In genomic region chr20:12748359-12748994, GRCh38 we compare ENCODE assay signal across 29 cellular contexts.
"Had no signal": no experiment of that assay in that cellular context is flagged by ENCODE, and none has a peak within 500 bp of the region (broad histone marks: within the 10 kb centered on the region; RNA-seq: fewer than 3 reads in every experiment).

No MANE protein-coding gene starts in this region.

- H3K27ac ChIP-seq: breast epithelium, esophagus muscularis mucosa, foreskin keratinocyte, heart right ventricle, left ventricle myocardium inferior, spleen, suprapubic skin, tibial artery had no signal

- ATAC-seq: activated naive CD8-positive, alpha-beta T cell treated with anti-CD3 and anti-CD28 coated beads, Interleukin-2, amount 50 U/mL, for 24 hours; activated T-helper 17 cell treated with anti-CD3 and anti-CD28 coated beads, Interleukin-2, amount 50 U/mL, for 72 hours; foreskin keratinocyte; heart right ventricle; mucosa of descending colon; natural killer cell treated with Interleukin-12 subunit alpha and Interleukin-12 subunit beta and Interleukin-15 and Interleukin-18, amount 100 ng/mL, for 72 hours; right cardiac atrium; T-helper 17 cell had no signal

- H3K4me3 Mint-ChIP-seq: activated CD4-positive, alpha-beta memory T cell treated with anti-CD3 and anti-CD28 coated beads, Interleukin-2, amount 10 ng/mL, durations not matched to agents 7 days and 5 days; activated CD4-positive, alpha-beta T cell treated with anti-CD3 and anti-CD28 coated beads, Interleukin-2, amount 10 ng/mL, durations not matched to agents 7 days and 5 days; activated naive CD4-positive, alpha-beta T cell treated with anti-CD3 and anti-CD28 coated beads, Interleukin-2, amount 50 U/mL, for 24 hours; activated naive CD8-positive, alpha-beta T cell treated with anti-CD3 and anti-CD28 coated beads, Interleukin-2, amount 50 U/mL, for 24 hours; activated T-cell treated with anti-CD3 and anti-CD28 coated beads, Interleukin-2, amount 50 U/mL, for 24 hours; activated T-helper 17 cell treated with anti-CD3 and anti-CD28 coated beads, Interleukin-2, amount 50 U/mL, for 72 hours; dendritic cell treated with granulocyte-macrophage colony-stimulating factor and Interleukin-4, amounts not matched to agents 40 ng/mL and 50 ng/mL, for 4 days; natural killer cell treated with Interleukin-12 subunit alpha and Interleukin-12 subunit beta and Interleukin-15 and Interleukin-18, amount 100 ng/mL, for 72 hours; T-helper 17 cell had no signal

- H3K4me3 ChIP-seq: breast epithelium, esophagus muscularis mucosa, heart right ventricle, left ventricle myocardium inferior, lung, mucosa of descending colon, spleen, suprapubic skin, tibial artery had no signal

- H3K36me3 ChIP-seq: breast epithelium, esophagus muscularis mucosa, heart right ventricle, left ventricle myocardium inferior, spleen, suprapubic skin, tibial artery had no signal

- DNase-seq: activated CD4-positive, alpha-beta memory T cell treated with anti-CD3 and anti-CD28 coated beads, Interleukin-2, amount 10 ng/mL, durations not matched to agents 7 days and 5 days; activated CD4-positive, alpha-beta T cell treated with anti-CD3 and anti-CD28 coated beads for 1 hour; activated CD4-positive, alpha-beta T cell treated with anti-CD3 and anti-CD28 coated beads, Interleukin-2, amount 10 ng/mL, durations not matched to agents 7 days and 5 days; activated CD8-positive, alpha-beta memory T cell treated with anti-CD3 and anti-CD28 coated beads, Interleukin-2, amount 50 U/mL, for 48 hours; activated gamma-delta T cell treated with Interleukin-2 at 50 U/mL for 16 hours; activated naive CD8-positive, alpha-beta T cell treated with anti-CD3 and anti-CD28 coated beads, Interleukin-2, amount 50 U/mL, for 24 hours; activated T-cell treated with anti-CD3 and anti-CD28 coated beads, Interleukin-2, amount 50 U/mL, for 24 hours; amygdala; central memory CD4-positive, alpha-beta T cell; foreskin keratinocyte; heart right ventricle; islet precursor cell; left ventricle myocardium inferior; mucosa of descending colon; posterior cingulate gyrus; right cardiac atrium; spleen; stimulated activated naive CD4-positive, alpha-beta T cell; T-helper 17 cell; T1000; tibial artery had no signal

- H3K9me3 ChIP-seq: breast epithelium, esophagus muscularis mucosa, heart right ventricle, left ventricle myocardium inferior, mucosa of descending colon, suprapubic skin, tibial artery had no signal

- H3K27ac Mint-ChIP-seq: activated CD4-positive, alpha-beta memory T cell treated with anti-CD3 and anti-CD28 coated beads, Interleukin-2, amount 10 ng/mL, durations not matched to agents 7 days and 5 days; activated CD4-positive, alpha-beta T cell treated with anti-CD3 and anti-CD28 coated beads, Interleukin-2, amount 10 ng/mL, durations not matched to agents 7 days and 5 days; activated naive CD4-positive, alpha-beta T cell treated with anti-CD3 and anti-CD28 coated beads, Interleukin-2, amount 50 U/mL, for 24 hours; activated naive CD8-positive, alpha-beta T cell treated with anti-CD3 and anti-CD28 coated beads, Interleukin-2, amount 50 U/mL, for 24 hours; activated T-cell treated with anti-CD3 and anti-CD28 coated beads, Interleukin-2, amount 50 U/mL, for 24 hours; activated T-helper 17 cell treated with anti-CD3 and anti-CD28 coated beads, Interleukin-2, amount 50 U/mL, for 72 hours; dendritic cell treated with granulocyte-macrophage colony-stimulating factor and Interleukin-4, amounts not matched to agents 40 ng/mL and 50 ng/mL, for 4 days; natural killer cell treated with Interleukin-12 subunit alpha and Interleukin-12 subunit beta and Interleukin-15 and Interleukin-18, amount 100 ng/mL, for 72 hours; T-helper 17 cell had no signal

- H3K36me3 Mint-ChIP-seq: activated naive CD4-positive, alpha-beta T cell treated with anti-CD3 and anti-CD28 coated beads, Interleukin-2, amount 50 U/mL, for 24 hours; natural killer cell treated with Interleukin-12 subunit alpha and Interleukin-12 subunit beta and Interleukin-15 and Interleukin-18, amount 100 ng/mL, for 72 hours had no signal

- H3K4me1 ChIP-seq: breast epithelium, esophagus muscularis mucosa, foreskin keratinocyte, heart right ventricle, left ventricle myocardium inferior, spleen, suprapubic skin had no signal

- H3K9me3 Mint-ChIP-seq: activated CD4-positive, alpha-beta T cell treated with anti-CD3 and anti-CD28 coated beads, Interleukin-2, amount 10 ng/mL, durations not matched to agents 7 days and 5 days; activated naive CD4-positive, alpha-beta T cell treated with anti-CD3 and anti-CD28 coated beads, Interleukin-2, amount 50 U/mL, for 24 hours had no signal

- H3K27me3 Mint-ChIP-seq: activated CD4-positive, alpha-beta memory T cell treated with anti-CD3 and anti-CD28 coated beads, Interleukin-2, amount 10 ng/mL, durations not matched to agents 7 days and 5 days; activated CD4-positive, alpha-beta T cell treated with anti-CD3 and anti-CD28 coated beads, Interleukin-2, amount 10 ng/mL, durations not matched to agents 7 days and 5 days; activated naive CD8-positive, alpha-beta T cell treated with anti-CD3 and anti-CD28 coated beads, Interleukin-2, amount 50 U/mL, for 24 hours; activated T-cell treated with anti-CD3 and anti-CD28 coated beads, Interleukin-2, amount 50 U/mL, for 24 hours; dendritic cell treated with granulocyte-macrophage colony-stimulating factor and Interleukin-4, amounts not matched to agents 40 ng/mL and 50 ng/mL, for 4 days; natural killer cell treated with Interleukin-12 subunit alpha and Interleukin-12 subunit beta and Interleukin-15 and Interleukin-18, amount 100 ng/mL, for 72 hours; T-helper 17 cell had no signal

- H3K4me1 Mint-ChIP-seq: activated CD4-positive, alpha-beta memory T cell treated with anti-CD3 and anti-CD28 coated beads, Interleukin-2, amount 10 ng/mL, durations not matched to agents 7 days and 5 days; activated CD4-positive, alpha-beta T cell treated with anti-CD3 and anti-CD28 coated beads, Interleukin-2, amount 10 ng/mL, durations not matched to agents 7 days and 5 days; activated naive CD4-positive, alpha-beta T cell treated with anti-CD3 and anti-CD28 coated beads, Interleukin-2, amount 50 U/mL, for 24 hours; activated naive CD8-positive, alpha-beta T cell treated with anti-CD3 and anti-CD28 coated beads, Interleukin-2, amount 50 U/mL, for 24 hours; activated T-helper 17 cell treated with anti-CD3 and anti-CD28 coated beads, Interleukin-2, amount 50 U/mL, for 72 hours; T-helper 17 cell had no signal

- H3K27me3 ChIP-seq: breast epithelium, esophagus muscularis mucosa, foreskin keratinocyte, heart right ventricle, spleen, suprapubic skin, tibial artery had no signal
